Comparison of ENCODE assay signal across 14 cellular contexts in genomic region chr10:132465193-132465888, GRCh38.
A peak's percentile ranks its signal among the peaks of the same experiment; 100 is the strongest.
DNase-seq lines count a peak whose midpoint lies in the region; ATAC-seq, FAIRE-seq and TF ChIP-seq lines count a peak whose summit lies in the region.
"Had no signal": no experiment of that assay in that cellular context is flagged by ENCODE, and none has a peak within 500 bp of the region (broad histone marks: within the 10 kb centered on the region; RNA-seq: fewer than 3 reads in every experiment).

No MANE protein-coding gene starts in this region.

- TF ChIP-seq EP300 in HepG2 (IDR thresholded peaks at IDR 0.05; ENCODE audit: low read depth in 2 of 2, low read length in 2 of 2), result no peak
- no peak for TF ChIP-seq EP300 in HepG2 (CRISPR knock-in tag; IDR thresholded peaks at IDR 0.05; ENCODE audit: borderline replicate concordance)

- BruUV-seq in HepG2 (replicated peaks; lab: Mats Ljungman, UMichigan), result no TSS peak

- POLR2A ChIA-PET in HepG2 (lab: Yijun Ruan, JAX), result no interaction called here

- H3K27ac ChIP-seq in right lobe of liver, result peak overlapping the region in 1 of 3 donors; percentile 28
- no peak overlapping the region for H3K27ac ChIP-seq in HepG2 (ENCODE audit: extremely low read length, insufficient read depth, low read length)
- peak overlapping the region; percentile 90 to 96 for H3K27ac ChIP-seq in right atrium auricular region
- H3K27ac ChIP-seq in gastrocnemius medialis, result peak overlapping the region; percentile 91 to 98 (median 96)
- H3K27ac ChIP-seq: SJSA1 had no signal

- intact Hi-C loops in right lobe of liver (cut with DNase I), result loop anchor here in 1 of 2 donors (10.0 kb wide), 1 partner anchor 69 kb away; the partner anchor contains the start of gene INPP5A
- intact Hi-C loops in HepG2 (cut with micrococcal nuclease; ENCODE audit: unreplicated experiment), result no loop called here
- intact Hi-C loops in gastrocnemius medialis (cut with DNase I; ENCODE audit: low total_unique reads), result loop anchor here (2.0 to 10.0 kb wide), 3 partner anchors 41 to 649 kb away; no protein-coding TSS in a partner anchor

- H3K27me3 ChIP-seq in right lobe of liver (no peaks in the 10 kb centered on the region), HepG2 (ENCODE audit: control insufficient read depth in 1 of 2, insufficient read depth in 2 of 2, low read length in 2 of 2) (peaks cover 29 to 72% of the 10 kb centered on the region in 2 experiments), right atrium auricular region (no peaks in the 10 kb centered on the region), gastrocnemius medialis (no peaks in the 10 kb centered on the region)
- H3K27me3 ChIP-seq: SJSA1 had no signal

- no peaks in the 10 kb centered on the region for H4K20me1 ChIP-seq in HepG2 (ENCODE audit: insufficient read depth, low read length)

- ATAC-seq in right lobe of liver, result no peak
- no peak for ATAC-seq in HepG2
- no peak for ATAC-seq in gastrocnemius medialis
- ATAC-seq in GM21717 (IDR thresholded peaks at IDR 0.05; ENCODE audit: unreplicated experiment), result no peak
- no peak for ATAC-seq in SK-N-SH treated with all-trans-retinoic acid at 6 μM for 48 hours
- ATAC-seq in HG02840 (IDR thresholded peaks at IDR 0.05; ENCODE audit: low FRiP score, unreplicated experiment), result no peak

- no peaks in the 10 kb centered on the region for H3K79me2 ChIP-seq in HepG2 (ENCODE audit: insufficient read depth, low read length)

- no peak overlapping the region for H3K4me3 ChIP-seq in right lobe of liver
- H3K4me3 ChIP-seq in HepG2 (replicated peaks in 1 of 3; ENCODE audit: insufficient read depth in 1 of 3, low read depth in 2 of 3, low read length in 3 of 3), result no peak overlapping the region
- no peak overlapping the region for H3K4me3 ChIP-seq in right atrium auricular region
- no peak overlapping the region for H3K4me3 ChIP-seq in gastrocnemius medialis
- H3K4me3 ChIP-seq: A549, SJSA1 had no signal

- TF ChIP-seq CTCF in right lobe of liver (IDR thresholded peaks at IDR 0.05) (no peak), HepG2 (CRISPR knock-in tag; IDR thresholded peaks at IDR 0.05) (no peak), right atrium auricular region (IDR thresholded peaks at IDR 0.05) (no peak), gastrocnemius medialis (IDR thresholded peaks at IDR 0.05 in 4 of 5, conservative IDR thresholded peaks at IDR 0.05 in 1 of 5) (no peak)

- H2AFZ ChIP-seq in HepG2 (ENCODE audit: low read length), result no peak overlapping the region

- in situ Hi-C loops in HepG2 (cut with HindIII; ENCODE audit: extremely low pct_ligation_motif_present, low pct_unique_long_range_greater_than_20kb) (no loop called here), gastrocnemius medialis (cut with MboI; ENCODE audit: low sequenced_read_pairs in 4 of 4) (loop anchor here in 2 of 4 donors (10.0 to 25.0 kb wide), 2 partner anchors 49 to 253 kb away; no protein-coding TSS in a partner anchor)

- no peak for FAIRE-seq in HepG2 (lab: Jason Lieb, UNC)
- FAIRE-seq: A549, G401.6, TTC549 had no signal

- TF ChIP-seq RAD21 in HepG2 (CRISPR knock-in tag; IDR thresholded peaks at IDR 0.05), result no peak

- H3K4me2 ChIP-seq in HepG2 (ENCODE audit: low read depth, low read length), result no peak overlapping the region
- H3K4me2 ChIP-seq: A549 had no signal

- TF ChIP-seq POLR2A in right lobe of liver (IDR thresholded peaks at IDR 0.05) (no peak), HepG2 (IDR thresholded peaks at IDR 0.05; ENCODE audit: insufficient read depth in 1 of 2, low read depth in 2 of 2, low read length in 2 of 2) (no peak), gastrocnemius medialis (IDR thresholded peaks at IDR 0.05) (no peak)

- 83% methylated on average over 1 of the region's 35 CpGs for WGBS in right lobe of liver (ENCODE audit: insufficient coverage, low coverage, low lambda C conversion rate, missing lambda C conversion rate)
- WGBS in HepG2 (ENCODE audit: low lambda C conversion rate), result 83% methylated on average over 15 of the region's 35 CpGs

- H3K4me1 ChIP-seq in right lobe of liver (no peaks in the 10 kb centered on the region), HepG2 (ENCODE audit: insufficient read depth, low read length) (peaks cover 22% of the 10 kb centered on the region), right atrium auricular region (peaks cover 0 to 77% of the 10 kb centered on the region in 2 donors), gastrocnemius medialis (peaks cover 37 to 39% of the 10 kb centered on the region in 2 donors)
- H3K4me1 ChIP-seq: SJSA1 had no signal

- no peaks in the 10 kb centered on the region for H3K9me3 ChIP-seq in right lobe of liver
- no peaks in the 10 kb centered on the region for H3K9me3 ChIP-seq in HepG2 (ENCODE audit: low read length)
- no peaks in the 10 kb centered on the region for H3K9me3 ChIP-seq in right atrium auricular region
- H3K9me3 ChIP-seq in gastrocnemius medialis, result no peaks in the 10 kb centered on the region
- H3K9me3 ChIP-seq: A549, SJSA1 had no signal

- CTCF ChIA-PET in HepG2 (lab: Yijun Ruan, JAX; ENCODE audit: low intra/inter-chr PET ratio, low total read pairs), result no interaction called here

- H3K36me3 ChIP-seq in right lobe of liver, result no peaks in the 10 kb centered on the region
- no peaks in the 10 kb centered on the region for H3K36me3 ChIP-seq in HepG2 (replicated peaks in 1 of 2; ENCODE audit: control insufficient read depth in 1 of 2, insufficient read depth in 2 of 2, low read length in 2 of 2)
- no peaks in the 10 kb centered on the region for H3K36me3 ChIP-seq in right atrium auricular region
- H3K36me3 ChIP-seq in gastrocnemius medialis, result no peaks in the 10 kb centered on the region
- H3K36me3 ChIP-seq: SJSA1 had no signal

- no peak overlapping the region for H3K9ac ChIP-seq in HepG2 (ENCODE audit: insufficient read depth, low read depth, low read length)

- peak in 2 of 3 donors; percentile 11 to 46 for DNase-seq in right lobe of liver
- no peak for DNase-seq in HepG2 (ENCODE audit: low spot score)
- DNase-seq in right atrium auricular region (ENCODE audit: low spot score), result no peak
- no peak for DNase-seq in gastrocnemius medialis
- DNase-seq in iPS-NIHi11 (ENCODE audit: low spot score), result no peak
- DNase-seq: activated CD8-positive, alpha-beta memory T cell treated with anti-CD3 and anti-CD28 coated beads for 24 hours; activated naive CD4-positive, alpha-beta T cell had no signal

TF ChIP-seq in HepG2, 621 proteins besides CTCF, POLR2A, EP300 and RAD21 (continues in another document):
- TF ChIP-seq THRA (CRISPR knock-in tag; IDR thresholded peaks at IDR 0.05; ENCODE audit: borderline replicate concordance) (no peak), ASH2L (IDR thresholded peaks at IDR 0.05; ENCODE audit: insufficient read length, low read depth, low read length) (no peak), ZNF720 (CRISPR knock-in tag; IDR thresholded peaks at IDR 0.05) (no peak), KDM3A (CRISPR knock-in tag; IDR thresholded peaks at IDR 0.05; ENCODE audit: low read depth) (no peak), FOXM1 (CRISPR knock-in tag; IDR thresholded peaks at IDR 0.05) (no peak), POLR2G (IDR thresholded peaks at IDR 0.05; ENCODE audit: low read depth, low read length) (no peak), YEATS2 (CRISPR knock-in tag; IDR thresholded peaks at IDR 0.05; ENCODE audit: borderline replicate concordance) (no peak), RBAK (CRISPR knock-in tag; IDR thresholded peaks at IDR 0.05) (no peak), ZNF274 (CRISPR knock-in tag; IDR thresholded peaks at IDR 0.05) (no peak), ZNF335 (CRISPR knock-in tag; IDR thresholded peaks at IDR 0.05) (no peak), RBM39 (IDR thresholded peaks at IDR 0.05; ENCODE audit: low read depth, low read length, poor library complexity, severe bottlenecking) (no peak), SMAD9 (CRISPR knock-in tag; IDR thresholded peaks at IDR 0.05) (no peak), ZNF878 (CRISPR knock-in tag; IDR thresholded peaks at IDR 0.05) (no peak)

TF ChIP-seq in SK-N-SH treated with all-trans-retinoic acid at 6 μM for 48 hours, 23 proteins besides CTCF, POLR2A, EP300 and RAD21:
- TF ChIP-seq ISL1 (CRISPR knock-in tag; IDR thresholded peaks at IDR 0.05) (no peak), OSR1 (CRISPR knock-in tag; IDR thresholded peaks at IDR 0.05) (no peak), CSRNP3 (CRISPR knock-in tag; IDR thresholded peaks at IDR 0.05) (no peak), PATZ1 (CRISPR knock-in tag; IDR thresholded peaks at IDR 0.05; ENCODE audit: borderline replicate concordance) (no peak)

Comparison
In these comparisons a context has a peak if more than half of its experiments do, and no peak if none do; other contexts are left out.
1. DNase-seq: peak in right lobe of liver (2 of 3); none in HepG2 (single experiment), right atrium auricular region (single experiment), gastrocnemius medialis (0 of 2) and iPS-NIHi11 (single experiment).